ENCODE assay signal across 21 cellular contexts in genomic region chr2:226142452-226142851, GRCh38.
"Had no signal": no experiment of that assay in that cellular context is flagged by ENCODE, and none has a peak within 500 bp of the region (broad histone marks: within the 10 kb centered on the region; RNA-seq: fewer than 3 reads in every experiment).

No MANE protein-coding gene starts in this region.

- H3K36me3 ChIP-seq: colonic mucosa, tibial nerve, upper lobe of right lung, vagina had no signal

- H3K4me2 ChIP-seq: hepatocyte, smooth muscle cell had no signal

- H3K27me3 ChIP-seq: colonic mucosa, foreskin keratinocyte, hepatocyte, testis, tibial nerve, upper lobe of right lung, vagina had no signal

- H3K9me3 ChIP-seq: colonic mucosa, mucosa of descending colon, testis, upper lobe of right lung, vagina had no signal

- DNase-seq: colonic mucosa; effector CD4-positive, alpha-beta T cell; endodermal cell; erythroblast; foreskin keratinocyte; head of caudate nucleus; left colon; left ventricle myocardium superior; mucosa of descending colon; naive thymus-derived CD8-positive, alpha-beta T cell; posterior cingulate gyrus; right cardiac atrium; stimulated activated CD4-positive, alpha-beta T cell treated with anti-CD3 and anti-CD28 coated beads, Interleukin-4, amount 100 ng/mL, for 1 hour; stimulated activated CD8-positive, alpha-beta memory T cell treated with anti-CD3 and anti-CD28 coated beads, Interleukin-4, amount 100 ng/mL, for 48 hours; testis; upper lobe of right lung had no signal

- H3K79me2 ChIP-seq: hepatocyte had no signal

- H3K27ac ChIP-seq: colonic mucosa, foreskin keratinocyte, hepatocyte, testis, tibial nerve, upper lobe of right lung, vagina had no signal

- H3K4me1 ChIP-seq: colonic mucosa, testis, tibial nerve, upper lobe of right lung, vagina had no signal

- H3K4me3 ChIP-seq: colonic mucosa, hepatocyte, lung, mucosa of descending colon, smooth muscle cell, testis, tibial nerve, upper lobe of right lung, vagina had no signal
